In genomic region chr14:36383674-36384421, GRCh38 we compare ENCODE assay signal across 16 cellular contexts.
DNase-seq lines count a peak whose midpoint lies in the region; ATAC-seq and TF ChIP-seq lines count a peak whose summit lies in the region.
"Had no signal": no experiment of that assay in that cellular context is flagged by ENCODE, and none has a peak within 500 bp of the region (broad histone marks: within the 10 kb centered on the region; RNA-seq: fewer than 3 reads in every experiment).

No MANE protein-coding gene starts in this region.

- in situ Hi-C loops in gastrocnemius medialis (cut with MboI; ENCODE audit: low sequenced_read_pairs in 4 of 4) = no loop called here

- DNase-seq in GM23338 (ENCODE audit: low spot score) (no peak), caudate nucleus (lab: John Stamatoyannopoulos, UW) (peak in 47 of 61 donors; percentile 0 to 85 (median 23)), hepatocyte (ENCODE audit: low spot score) (no peak), gastrocnemius medialis (peak; percentile 45 to 82), NOMO-1 (lab: John Stamatoyannopoulos, UW; ENCODE audit: unreplicated experiment in 2 of 2) (no peak)
- DNase-seq in activated naive CD4-positive, alpha-beta T cell treated with Interleukin-2 at 50 U/mL for 16 hours = no peak
- DNase-seq: foreskin fibroblast, GF-D8, NCI-H526, sigmoid colon had no signal

- H2AFZ ChIP-seq in GM23338 (0 out of 2 replicates have a peak overlapping the region, but pooled peaks have one; percentile 11), hepatocyte (no peak overlapping the region)

- H3K27me3 Mint-ChIP-seq in GM23338 (ENCODE audit: insufficient read depth, low read depth, poor library complexity) = no peaks in the 10 kb centered on the region
- H3K27me3 Mint-ChIP-seq: memory B cell had no signal

- H3K27ac Mint-ChIP-seq in GM23338 = no peak overlapping the region
- H3K27ac Mint-ChIP-seq: memory B cell, WTC11 had no signal

- no peak for TF ChIP-seq POLR2A in gastrocnemius medialis (IDR thresholded peaks at IDR 0.05)

- no peaks in the 10 kb centered on the region for H3K36me3 ChIP-seq in GM23338 (ENCODE audit: insufficient read depth)
- H3K36me3 ChIP-seq in hepatocyte (replicated peaks; ENCODE audit: insufficient read depth, low read depth) = no peaks in the 10 kb centered on the region
- H3K36me3 ChIP-seq in gastrocnemius medialis = no peaks in the 10 kb centered on the region
- H3K36me3 ChIP-seq: cardiac muscle cell, sigmoid colon, SJSA1 had no signal

- H3K36me3 Mint-ChIP-seq in GM23338 (ENCODE audit: low read depth) = no peaks in the 10 kb centered on the region
- H3K36me3 Mint-ChIP-seq: memory B cell, WTC11 had no signal

- WGBS in hepatocyte (ENCODE audit: low lambda C conversion rate, missing lambda C conversion rate) = 80% methylated on average over 8 of the region's 8 CpGs

- H3K4me1 Mint-ChIP-seq in GM23338 = no peaks in the 10 kb centered on the region
- H3K4me1 Mint-ChIP-seq: memory B cell had no signal

- H3K27me3 ChIP-seq in GM23338 (ENCODE audit: insufficient read depth) (no peaks in the 10 kb centered on the region), hepatocyte (no peaks in the 10 kb centered on the region), gastrocnemius medialis (no peaks in the 10 kb centered on the region)
- H3K27me3 ChIP-seq: sigmoid colon, SJSA1 had no signal

- no peaks in the 10 kb centered on the region for H3K4me1 ChIP-seq in GM23338 (ENCODE audit: insufficient read depth)
- no peaks in the 10 kb centered on the region for H3K4me1 ChIP-seq in hepatocyte (ENCODE audit: insufficient read depth)
- peaks cover 13 to 23% of the 10 kb centered on the region in 2 donors for H3K4me1 ChIP-seq in gastrocnemius medialis
- H3K4me1 ChIP-seq: SJSA1 had no signal

- no peaks in the 10 kb centered on the region for H3F3A ChIP-seq in GM23338 (replicated peaks; ENCODE audit: low read depth)

- H3K27ac ChIP-seq in GM23338 (ENCODE audit: low read depth) = no peak overlapping the region
- H3K27ac ChIP-seq in caudate nucleus (ENCODE audit: low read depth, low read length) = no peak overlapping the region
- peak overlapping the region; percentile 9 for H3K27ac ChIP-seq in hepatocyte
- H3K27ac ChIP-seq in gastrocnemius medialis = peak overlapping the region; percentile 60 to 74 (median 66)
- H3K27ac ChIP-seq: cardiac muscle cell, SJSA1 had no signal

- TF ChIP-seq CTCF in GM23338 (conservative IDR thresholded peaks at IDR 0.05; ENCODE audit: low read depth in 2 of 2) (no peak), hepatocyte (IDR thresholded peaks at IDR 0.05; ENCODE audit: poor library complexity) (no peak), gastrocnemius medialis (IDR thresholded peaks at IDR 0.05 in 4 of 5, conservative IDR thresholded peaks at IDR 0.05 in 1 of 5) (no peak)

- H3K4me3 Mint-ChIP-seq in GM23338 = no peak overlapping the region
- H3K4me3 Mint-ChIP-seq: memory B cell, WTC11 had no signal

- ATAC-seq in GM23338 = no peak
- peak; percentile 97 to 99 for ATAC-seq in gastrocnemius medialis
- ATAC-seq in HG02938 (IDR thresholded peaks at IDR 0.05; ENCODE audit: unreplicated experiment) = no peak
- no peak for ATAC-seq in HG02798 (IDR thresholded peaks at IDR 0.05; ENCODE audit: poor library complexity, unreplicated experiment)
- ATAC-seq: WTC11 had no signal

- H3K9me2 ChIP-seq in GM23338 (ENCODE audit: insufficient read depth) = peaks cover 2% of the 10 kb centered on the region; the same call in 1 of the 2 replicates
- H3K9me2 ChIP-seq in hepatocyte (replicated peaks; ENCODE audit: insufficient read depth) = no peaks in the 10 kb centered on the region

- H3K4me2 ChIP-seq in GM23338 (no peak overlapping the region), hepatocyte (no peak overlapping the region)

- H3K9me3 ChIP-seq in hepatocyte (ENCODE audit: low read depth) (no peaks in the 10 kb centered on the region), gastrocnemius medialis (no peaks in the 10 kb centered on the region)
- H3K9me3 ChIP-seq: sigmoid colon, SJSA1 had no signal

- H4K20me1 ChIP-seq in GM23338 (replicated peaks; ENCODE audit: insufficient read depth) (no peaks in the 10 kb centered on the region), hepatocyte (ENCODE audit: insufficient read depth, poor library complexity, severe bottlenecking) (no peaks in the 10 kb centered on the region)

- H3K4me3 ChIP-seq in GM23338 (no peak overlapping the region), hepatocyte (no peak overlapping the region), gastrocnemius medialis (no peak overlapping the region)
- H3K4me3 ChIP-seq: cardiac muscle cell, sigmoid colon, SJSA1 had no signal

- H3K9me3 Mint-ChIP-seq in GM23338 = no peaks in the 10 kb centered on the region
- H3K9me3 Mint-ChIP-seq: memory B cell, WTC11 had no signal

- no peaks in the 10 kb centered on the region for H3K79me2 ChIP-seq in GM23338 (replicated peaks; ENCODE audit: insufficient read depth)
- no peaks in the 10 kb centered on the region for H3K79me2 ChIP-seq in hepatocyte

- intact Hi-C loops in gastrocnemius medialis (cut with DNase I; ENCODE audit: low total_unique reads) = no loop called here

TF ChIP-seq in GM23338, 12 proteins besides CTCF, POLR2A, EP300 and RAD21:
- no peak for TF ChIP-seq ZNF331 (CRISPR knock-in tag; IDR thresholded peaks at IDR 0.05; ENCODE audit: low read depth)

Comparison
In these comparisons a context has a peak if more than half of its experiments do, and no peak if none do; other contexts are left out.
1. ATAC-seq: peak in gastrocnemius medialis (2 of 2); none in GM23338 (single experiment), HG02938 (single experiment) and HG02798 (single experiment).
2. DNase-seq: peak in caudate nucleus (47 of 61) and gastrocnemius medialis (2 of 2); none in GM23338 (single experiment), hepatocyte (single experiment), activated naive CD4-positive, alpha-beta T cell treated with Interleukin-2 at 50 U/mL for 16 hours (single experiment) and NOMO-1 (0 of 2).
3. H3K27ac ChIP-seq: peak in hepatocyte (single experiment) and gastrocnemius medialis (4 of 4); none in GM23338 (single experiment) and caudate nucleus (single experiment).